1 cellular context compared by ENCODE assay signal in genomic region chr3:37912052-37912733, GRCh38.
TF ChIP-seq lines count a peak whose summit lies in the region.

No MANE protein-coding gene starts in this region.

TF ChIP-seq in WTC11, 78 proteins besides CTCF, POLR2A, EP300 and RAD21 (continued from another document):
- TF ChIP-seq ZNF425 (CRISPR knock-in tag; conservative IDR thresholded peaks at IDR 0.05), result no peak
- no peak for TF ChIP-seq PREB (CRISPR knock-in tag; IDR thresholded peaks at IDR 0.05; ENCODE audit: borderline replicate concordance)
- no peak for TF ChIP-seq FOXP4 (CRISPR knock-in tag; IDR thresholded peaks at IDR 0.05)
- TF ChIP-seq CREM (CRISPR knock-in tag; IDR thresholded peaks at IDR 0.05), result no peak
- TF ChIP-seq GRHL2 (CRISPR knock-in tag; IDR thresholded peaks at IDR 0.05; ENCODE audit: insufficient replicate concordance, severe bottlenecking), result no peak
- TF ChIP-seq SMAD3 (CRISPR knock-in tag; IDR thresholded peaks at IDR 0.05; ENCODE audit: borderline replicate concordance), result no peak
